Comparison of ENCODE assay signal across 12 cellular contexts in the genomic region with DNA sequence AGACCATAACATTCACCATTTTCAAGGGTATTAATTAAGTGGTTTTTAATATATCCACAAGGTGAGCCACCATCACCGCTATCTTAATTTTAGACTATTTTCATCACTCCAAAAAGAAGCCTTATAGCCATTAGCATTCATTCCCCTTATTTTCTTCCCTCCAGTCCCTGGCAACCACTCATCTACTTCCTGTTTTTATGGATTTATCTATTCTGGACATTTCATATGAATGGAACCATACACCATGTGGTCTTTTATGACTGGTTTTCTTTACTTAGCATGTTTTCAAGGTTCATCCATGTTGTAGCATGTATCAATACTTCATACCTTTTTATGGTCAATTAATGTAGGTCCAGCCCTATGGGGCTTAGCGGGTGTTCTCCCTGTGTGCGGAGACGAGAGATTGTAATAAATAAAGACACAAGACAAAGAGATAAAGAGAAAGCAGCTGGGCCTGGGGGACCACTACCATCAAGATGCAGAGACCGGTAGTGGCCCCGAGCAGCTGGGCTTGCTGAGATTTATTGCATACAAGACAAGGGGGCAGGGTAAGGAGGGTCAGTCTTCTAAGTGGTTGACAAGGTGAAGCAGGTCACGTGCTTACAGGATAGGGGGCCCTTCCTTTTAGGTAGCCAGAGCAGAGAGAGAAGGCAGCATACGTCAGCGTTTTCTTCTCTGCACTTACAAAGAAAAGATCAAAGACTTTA. TPM values are rescaled to one million over a fixed set of nuclear protein-coding genes. Genes with fewer than 3 reads are reported as not detected.
DNase-seq lines count a peak whose midpoint lies in the region; ATAC-seq and TF ChIP-seq lines count a peak whose summit lies in the region.
"Had no signal": no experiment of that assay in that cellular context is flagged by ENCODE, and none has a peak within 500 bp of the region (broad histone marks: within the 10 kb centered on the region; RNA-seq: fewer than 3 reads in every experiment).

No MANE protein-coding gene starts in this region.

- no TSS peak for BruUV-seq in Panc1 (replicated peaks; lab: Mats Ljungman, UMichigan)

- peaks cover 34% of the 10 kb centered on the region for H3K36me3 Mint-ChIP-seq in CD8-positive, alpha-beta T cell

- H3K4me1 ChIP-seq in CD8-positive, alpha-beta T cell (ENCODE audit: insufficient read depth, low read length) = peaks cover 8% of the 10 kb centered on the region
- H3K4me1 ChIP-seq in Panc1 (ENCODE audit: control insufficient read depth, insufficient read depth, low read length) = peaks cover 18% of the 10 kb centered on the region
- H3K4me1 ChIP-seq in right cardiac atrium (ENCODE audit: control insufficient read depth, insufficient read depth, low read length) = peaks cover 9% of the 10 kb centered on the region
- peaks cover 14 to 16% of the 10 kb centered on the region in 2 donors for H3K4me1 ChIP-seq in gastrocnemius medialis

- no peak overlapping the region for H3K4me3 Mint-ChIP-seq in CD8-positive, alpha-beta T cell
- H3K4me3 Mint-ChIP-seq: GM23338 had no signal

- intact Hi-C loops in CD8-positive, alpha-beta T cell (cut with DNase I, micrococcal nuclease) = no loop called here
- intact Hi-C loops in Panc1 (cut with micrococcal nuclease; ENCODE audit: unreplicated experiment) (no loop called here), right cardiac atrium (cut with DNase I) (loop anchor here in 1 of 4 donors (10.0 kb wide), 1 partner anchor 46 kb away; no protein-coding TSS in a partner anchor), gastrocnemius medialis (cut with DNase I; ENCODE audit: low total_unique reads) (no loop called here)

- H3K27me3 Mint-ChIP-seq in CD8-positive, alpha-beta T cell (ENCODE audit: low read depth) = no peaks in the 10 kb centered on the region

- no peak for TF ChIP-seq POLR2A in gastrocnemius medialis (IDR thresholded peaks at IDR 0.05)

- H3K36me3 ChIP-seq in CD8-positive, alpha-beta T cell (ENCODE audit: insufficient read depth, low read length) = no peaks in the 10 kb centered on the region
- H3K36me3 ChIP-seq in Panc1 (ENCODE audit: control insufficient read depth, insufficient read depth, low read length) (no peaks in the 10 kb centered on the region), gastrocnemius medialis (no peaks in the 10 kb centered on the region)

- H3K27me3 ChIP-seq in CD8-positive, alpha-beta T cell (ENCODE audit: insufficient read depth, low read length) = no peaks in the 10 kb centered on the region
- H3K27me3 ChIP-seq in Panc1 (ENCODE audit: control insufficient read depth, insufficient read depth, low read length) (no peaks in the 10 kb centered on the region), right cardiac atrium (ENCODE audit: control insufficient read depth, insufficient read depth) (no peaks in the 10 kb centered on the region), gastrocnemius medialis (no peaks in the 10 kb centered on the region)

- peak overlapping the region; percentile 49 for H3K27ac Mint-ChIP-seq in CD8-positive, alpha-beta T cell
- H3K27ac Mint-ChIP-seq: GM23338 had no signal

- H3K4me3 ChIP-seq in CD8-positive, alpha-beta T cell (ENCODE audit: low read depth, low read length) = no peak overlapping the region
- no peak overlapping the region for H3K4me3 ChIP-seq in Panc1 (ENCODE audit: low read depth in 2 of 2, low read length in 2 of 2)
- H3K4me3 ChIP-seq in right cardiac atrium (ENCODE audit: low read length) = no peak overlapping the region
- no peak overlapping the region for H3K4me3 ChIP-seq in gastrocnemius medialis
- H3K4me3 ChIP-seq: GM23338, mucosa of descending colon had no signal

- CTCF ChIA-PET in CD8-positive, alpha-beta T cell (lab: Charles Lee) = no interaction called here
- CTCF ChIA-PET in Panc1 (lab: Charles Lee) = no interaction called here
- CTCF ChIA-PET in GM10248 (lab: Yijun Ruan, JAX) = no interaction called here

- in situ Hi-C loops in Panc1 (cut with HindIII; ENCODE audit: low pct_unique_long_range_greater_than_20kb, low sequenced_read_pairs) (no loop called here), gastrocnemius medialis (cut with MboI; ENCODE audit: low sequenced_read_pairs in 4 of 4) (no loop called here)

- no peak for TF ChIP-seq CTCF in CD8-positive, alpha-beta T cell (IDR thresholded peaks at IDR 0.05)
- TF ChIP-seq CTCF in Panc1 (IDR thresholded peaks at IDR 0.05) (no peak), gastrocnemius medialis (IDR thresholded peaks at IDR 0.05 in 4 of 5, conservative IDR thresholded peaks at IDR 0.05 in 1 of 5) (no peak), GM10248 (IDR thresholded peaks at IDR 0.05; ENCODE audit: control extremely low read depth, extremely low read depth, low read depth, missing control alignments) (no peak)

- ATAC-seq in CD8-positive, alpha-beta T cell = no peak
- ATAC-seq in Panc1 (no peak), right cardiac atrium (no peak), gastrocnemius medialis (no peak)
- ATAC-seq: GM23338, mucosa of descending colon had no signal

- 67% methylated on average over 9 of the region's 9 CpGs for WGBS in right cardiac atrium

- POLR2A ChIA-PET in CD8-positive, alpha-beta T cell (lab: Charles Lee) = no interaction called here
- POLR2A ChIA-PET in Panc1 (lab: Charles Lee) (interaction anchor here (0.8 kb wide), 1 partner anchor 9 kb away, joined by 5 read pairs; no protein-coding TSS in a partner anchor), GM10248 (lab: Yijun Ruan, JAX) (no interaction called here)

- peaks cover 30% of the 10 kb centered on the region for H3K4me1 Mint-ChIP-seq in CD8-positive, alpha-beta T cell (ENCODE audit: low read depth)

- H3K27ac ChIP-seq in CD8-positive, alpha-beta T cell (ENCODE audit: low read depth, low read length) = no peak overlapping the region
- H3K27ac ChIP-seq in Panc1 (ENCODE audit: low read length) = peak overlapping the region; percentile 8; the same call in 1 of the 2 replicates
- H3K27ac ChIP-seq in right cardiac atrium (ENCODE audit: low read length) = peak overlapping the region; percentile 25
- peak overlapping the region; percentile 48 to 77 (median 56) for H3K27ac ChIP-seq in gastrocnemius medialis

- H3K9me3 ChIP-seq in CD8-positive, alpha-beta T cell (ENCODE audit: low read length) = no peaks in the 10 kb centered on the region
- H3K9me3 ChIP-seq in Panc1 (ENCODE audit: control insufficient read depth, insufficient read depth, low read depth, low read length) = no peaks in the 10 kb centered on the region
- no peaks in the 10 kb centered on the region for H3K9me3 ChIP-seq in right cardiac atrium (ENCODE audit: control insufficient read depth, low read length)
- no peaks in the 10 kb centered on the region for H3K9me3 ChIP-seq in gastrocnemius medialis
- H3K9me3 ChIP-seq: mucosa of descending colon had no signal

- DNase-seq in CD8-positive, alpha-beta T cell = no peak
- DNase-seq in Panc1 (ENCODE audit: low read depth, low spot score) (no peak), right cardiac atrium (no peak), gastrocnemius medialis (no peak), mesenteric fat pad (ENCODE audit: low spot score) (no peak), GM10248 (ENCODE audit: extremely low spot score) (no peak), SHP77 treated with DMSO at 0.1 percent for 48 hours (lab: John Stamatoyannopoulos, UW) (no peak), kidney tubule cell (ENCODE audit: low spot score) (no peak)
- DNase-seq: mucosa of descending colon, NCI-H2029 treated with DMSO at 0.1 percent for 48 hours, T-helper 9 cell had no signal

- no peaks in the 10 kb centered on the region for H3K9me3 Mint-ChIP-seq in CD8-positive, alpha-beta T cell
- H3K9me3 Mint-ChIP-seq: GM23338 had no signal

RNA-seq across cellular contexts. Expression of gene WBP1L, which starts 14.6 kb away (rescaled TPM):
- total RNA-seq in CD8-positive, alpha-beta T cell = 1 to 10 TPM; 5.5 to 5.9 TPM
- total RNA-seq in Panc1 (2021; ENCODE audit: unreplicated experiment) = 91.3 TPM
- 99.5 TPM for polyA plus RNA-seq in Panc1 (2012; ENCODE audit: insufficient read length)
- 10 to 100 TPM; 35.2 to 50.5 (median 37.8) TPM for total RNA-seq in right cardiac atrium
- polyA plus RNA-seq in right cardiac atrium = 19.1 TPM
- 100 to 1,000 TPM; 103 to 204 (median 145) TPM for total RNA-seq in gastrocnemius medialis
- 98.0 TPM for total RNA-seq in mesenteric fat pad

RNA-seq across cellular contexts. Expression of gene SFXN2, which starts 43.9 kb away (rescaled TPM):
- total RNA-seq in CD8-positive, alpha-beta T cell = 1 to 10 TPM; 5.3 to 5.7 TPM
- total RNA-seq in Panc1 (2021; ENCODE audit: unreplicated experiment) = 11.6 TPM
- 4.0 TPM for polyA plus RNA-seq in Panc1 (2012; ENCODE audit: insufficient read length)
- 1 to 10 TPM; 1.8 to 4.8 (median 2.4) TPM for total RNA-seq in right cardiac atrium
- polyA plus RNA-seq in right cardiac atrium = 1.8 TPM
- total RNA-seq in gastrocnemius medialis = 1 to 10 TPM in 1 of 4 donors, under 1 TPM in 3; 0.20 to 5.0 (median 0.76) TPM
- total RNA-seq in mesenteric fat pad = 7.2 TPM

RNA-seq across cellular contexts. Expression of gene ARL3, which starts 44.2 kb away (rescaled TPM):
- under 1 TPM; 0.49 to 0.75 TPM for total RNA-seq in CD8-positive, alpha-beta T cell
- total RNA-seq in Panc1 (2021; ENCODE audit: unreplicated experiment) (20.7 TPM), right cardiac atrium (10 to 100 TPM; 13.0 to 18.3 (median 14.9) TPM), gastrocnemius medialis (1 to 10 TPM; 1.0 to 2.4 (median 1.5) TPM), mesenteric fat pad (5.7 TPM)
- 19.3 TPM for polyA plus RNA-seq in Panc1 (2012; ENCODE audit: insufficient read length)
- 16.3 TPM for polyA plus RNA-seq in right cardiac atrium

Comparison
In these comparisons a context has a peak if more than half of its experiments do, and no peak if none do; other contexts are left out.
1. RNA of gene WBP1L, which starts 14.6 kb away (total RNA-seq): 103 to 204 TPM in gastrocnemius medialis, 98.0 TPM in mesenteric fat pad (single experiment), 91.3 TPM in Panc1 (single experiment) and 35.2 to 50.5 TPM in right cardiac atrium; 5.5 to 5.9 TPM in CD8-positive, alpha-beta T cell; every median in the first group is over 4 times any median in the second.